Comparison of ENCODE assay signal across 1 cellular context in the genomic region with DNA sequence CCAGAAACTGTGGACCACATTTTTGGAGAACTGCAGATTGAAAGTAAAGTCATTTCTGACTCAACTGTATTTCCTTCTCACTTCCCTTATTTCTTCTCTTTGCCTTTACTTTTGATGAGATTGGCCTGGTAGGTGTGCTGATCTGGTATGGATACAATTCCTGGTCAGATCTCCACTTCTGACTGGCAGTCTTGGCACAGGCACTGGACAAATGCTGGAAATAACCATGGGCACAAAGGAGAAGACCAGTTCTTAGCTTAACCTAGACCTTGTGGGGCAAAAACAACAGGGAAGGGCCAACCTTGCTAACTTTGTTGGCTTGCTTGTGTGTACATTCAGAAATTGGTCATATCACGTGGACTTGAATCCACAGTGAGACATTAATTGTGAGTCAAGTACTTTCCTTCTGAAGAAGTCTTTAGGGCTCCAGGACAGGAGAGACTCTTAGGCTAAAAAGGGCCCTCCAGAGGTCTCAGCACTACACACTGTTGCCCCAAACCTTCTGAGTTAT.
TF ChIP-seq lines count a peak whose summit lies in the region.

No MANE protein-coding gene starts in this region.

TF ChIP-seq in GM12878, 131 proteins besides CTCF, POLR2A, EP300 and RAD21 (continued from another document):
- TF ChIP-seq, protein P1, sequence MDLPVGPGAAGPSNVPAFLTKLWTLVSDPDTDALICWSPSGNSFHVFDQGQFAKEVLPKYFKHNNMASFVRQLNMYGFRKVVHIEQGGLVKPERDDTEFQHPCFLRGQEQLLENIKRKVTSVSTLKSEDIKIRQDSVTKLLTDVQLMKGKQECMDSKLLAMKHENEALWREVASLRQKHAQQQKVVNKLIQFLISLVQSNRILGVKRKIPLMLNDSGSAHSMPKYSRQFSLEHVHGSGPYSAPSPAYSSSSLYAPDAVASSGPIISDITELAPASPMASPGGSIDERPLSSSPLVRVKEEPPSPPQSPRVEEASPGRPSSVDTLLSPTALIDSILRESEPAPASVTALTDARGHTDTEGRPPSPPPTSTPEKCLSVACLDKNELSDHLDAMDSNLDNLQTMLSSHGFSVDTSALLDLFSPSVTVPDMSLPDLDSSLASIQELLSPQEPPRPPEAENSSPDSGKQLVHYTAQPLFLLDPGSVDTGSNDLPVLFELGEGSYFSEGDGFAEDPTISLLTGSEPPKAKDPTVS (IDR thresholded peaks at IDR 0.05; ENCODE audit: low read depth, low read length) = no peak
- TF ChIP-seq RELB (IDR thresholded peaks at IDR 0.05; ENCODE audit: low read depth) (peak; percentile 41; the same call in 1 of the 2 replicates), ZNF384 (IDR thresholded peaks at IDR 0.05; ENCODE audit: borderline replicate concordance, low read depth, low read length) (no peak), EED (IDR thresholded peaks at IDR 0.05; ENCODE audit: low read depth) (peak; percentile 85), STAT1 (conservative IDR thresholded peaks at IDR 0.05) (0 out of 2 replicates have a peak, but pooled peaks have one; percentile 26), IRF4 (IDR thresholded peaks at IDR 0.05; ENCODE audit: low read depth, low read length) (peak; percentile 79), FOXK2 (IDR thresholded peaks at IDR 0.05) (no peak), DPF2 (IDR thresholded peaks at IDR 0.05) (peak; percentile 65; the same call in 1 of the 2 replicates), NFIC (IDR thresholded peaks at IDR 0.05; ENCODE audit: low read depth, low read length) (peak; percentile 53), TARDBP (IDR thresholded peaks at IDR 0.05; ENCODE audit: borderline replicate concordance) (no peak), SPI1 (IDR thresholded peaks at IDR 0.05; ENCODE audit: borderline replicate concordance, insufficient read depth, low read depth, low read length) (peak; percentile 97), MTA3 (IDR thresholded peaks at IDR 0.05; ENCODE audit: borderline replicate concordance, low read length) (peak; percentile 34; the same call in 1 of the 2 replicates)
TF ChIP-seq in GM12878: peak in this region for 17.
